8 cellular contexts compared by ENCODE assay signal in genomic region chr19:7595466-7596133, GRCh38. TPM values are rescaled to one million over a fixed set of nuclear protein-coding genes. Genes with fewer than 3 reads are reported as not detected.
DNase-seq lines count a peak whose midpoint lies in the region; ATAC-seq, FAIRE-seq and TF ChIP-seq lines count a peak whose summit lies in the region.

A gene with protein sequence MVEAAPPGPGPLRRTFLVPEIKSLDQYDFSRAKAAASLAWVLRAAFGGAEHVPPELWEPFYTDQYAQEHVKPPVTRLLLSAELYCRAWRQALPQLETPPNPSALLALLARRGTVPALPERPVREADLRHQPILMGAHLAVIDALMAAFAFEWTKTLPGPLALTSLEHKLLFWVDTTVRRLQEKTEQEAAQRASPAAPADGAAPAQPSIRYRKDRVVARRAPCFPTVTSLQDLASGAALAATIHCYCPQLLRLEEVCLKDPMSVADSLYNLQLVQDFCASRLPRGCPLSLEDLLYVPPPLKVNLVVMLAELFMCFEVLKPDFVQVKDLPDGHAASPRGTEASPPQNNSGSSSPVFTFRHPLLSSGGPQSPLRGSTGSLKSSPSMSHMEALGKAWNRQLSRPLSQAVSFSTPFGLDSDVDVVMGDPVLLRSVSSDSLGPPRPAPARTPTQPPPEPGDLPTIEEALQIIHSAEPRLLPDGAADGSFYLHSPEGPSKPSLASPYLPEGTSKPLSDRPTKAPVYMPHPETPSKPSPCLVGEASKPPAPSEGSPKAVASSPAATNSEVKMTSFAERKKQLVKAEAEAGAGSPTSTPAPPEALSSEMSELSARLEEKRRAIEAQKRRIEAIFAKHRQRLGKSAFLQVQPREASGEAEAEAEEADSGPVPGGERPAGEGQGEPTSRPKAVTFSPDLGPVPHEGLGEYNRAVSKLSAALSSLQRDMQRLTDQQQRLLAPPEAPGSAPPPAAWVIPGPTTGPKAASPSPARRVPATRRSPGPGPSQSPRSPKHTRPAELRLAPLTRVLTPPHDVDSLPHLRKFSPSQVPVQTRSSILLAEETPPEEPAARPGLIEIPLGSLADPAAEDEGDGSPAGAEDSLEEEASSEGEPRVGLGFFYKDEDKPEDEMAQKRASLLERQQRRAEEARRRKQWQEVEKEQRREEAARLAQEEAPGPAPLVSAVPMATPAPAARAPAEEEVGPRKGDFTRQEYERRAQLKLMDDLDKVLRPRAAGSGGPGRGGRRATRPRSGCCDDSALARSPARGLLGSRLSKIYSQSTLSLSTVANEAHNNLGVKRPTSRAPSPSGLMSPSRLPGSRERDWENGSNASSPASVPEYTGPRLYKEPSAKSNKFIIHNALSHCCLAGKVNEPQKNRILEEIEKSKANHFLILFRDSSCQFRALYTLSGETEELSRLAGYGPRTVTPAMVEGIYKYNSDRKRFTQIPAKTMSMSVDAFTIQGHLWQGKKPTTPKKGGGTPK (plus strand): TSS chr19:7595863. CDS start chr19:7596003, 140 bp downstream.

- H3K27me3 Mint-ChIP-seq in Calu3 (ENCODE audit: unreplicated experiment) (no peaks in the 10 kb centered on the region), astrocyte (ENCODE audit: low read depth, unreplicated experiment) (peaks cover 27% of the 10 kb centered on the region)

- H3K4me2 ChIP-seq in PC-9: peak within 1 kb of the TSS; percentile 97
- peak within 1 kb of the TSS; percentile 58 for H3K4me2 ChIP-seq in astrocyte (ENCODE audit: low read length)
- H3K4me2 ChIP-seq in keratinocyte (ENCODE audit: control insufficient read depth, extremely low read depth, insufficient read depth, low read depth, low read length): peak within 1 kb of the TSS; percentile 81

- peak; percentile 70 for DNase-seq in Calu3
- peak; percentile 75 for DNase-seq in HuH-7 (ENCODE audit: low spot score)
- peak in 1 of 2 experiments; percentile 71 for DNase-seq in PC-9
- no peak for DNase-seq in astrocyte (ENCODE audit: low read depth)
- DNase-seq in keratinocyte (ENCODE audit: low read depth, low spot score): no peak
- peak; percentile 54 for DNase-seq in stimulated activated CD4-positive, alpha-beta T cell treated with anti-CD3 and anti-CD28 coated beads, Interleukin-4, amount 100 ng/mL, for 1 hour

- H3K9me3 Mint-ChIP-seq in Calu3 (ENCODE audit: low read depth, unreplicated experiment): no peaks in the 10 kb centered on the region
- H3K9me3 Mint-ChIP-seq in astrocyte (ENCODE audit: unreplicated experiment): no peaks in the 10 kb centered on the region

- CTCF ChIA-PET in Calu3 (lab: Charles Lee) (interaction anchor here (0.6 to 4.2 kb wide), 2 partner anchors 27 to 189 kb away, joined by 3 to 26 read pairs; no protein-coding TSS in a partner anchor), PC-9 (lab: Charles Lee) (interaction anchor here (0.5 to 0.6 kb wide), 2 partner anchors 10 to 334 kb away, joined by 3 to 11 read pairs; no protein-coding TSS in a partner anchor)

- no peak for ATAC-seq in HG02571 (IDR thresholded peaks at IDR 0.05; ENCODE audit: unreplicated experiment)
- ATAC-seq in HG03039 (IDR thresholded peaks at IDR 0.05; ENCODE audit: unreplicated experiment): no peak

- peak within 1 kb of the TSS; percentile 72 for H3K4me3 ChIP-seq in PC-9
- H3K4me3 ChIP-seq in astrocyte (ENCODE audit: insufficient read depth, low read depth, low read length): no peak within 1 kb of the TSS
- peak within 1 kb of the TSS; percentile 56 to 70 (median 62) for H3K4me3 ChIP-seq in keratinocyte (ENCODE audit: control insufficient read depth in 2 of 3, extremely low read depth in 1 of 3, insufficient read depth in 2 of 3, low read depth in 1 of 3, low read length in 3 of 3)

- H3K9me2 ChIP-seq in PC-9 (ENCODE audit: insufficient read depth): no peaks in the 10 kb centered on the region

- peaks cover 4% of the 10 kb centered on the region for H3K9me1 ChIP-seq in keratinocyte (ENCODE audit: control insufficient read depth, extremely low read depth, insufficient read depth, low read length)

- no peak within 1 kb of the TSS for H3K27ac ChIP-seq in PC-9
- no peak within 1 kb of the TSS for H3K27ac ChIP-seq in astrocyte (ENCODE audit: low read depth, low read length)
- no peak within 1 kb of the TSS for H3K27ac ChIP-seq in keratinocyte (ENCODE audit: control insufficient read depth, insufficient read depth, low read length)

- H3K4me1 Mint-ChIP-seq in Calu3 (ENCODE audit: low read depth, unreplicated experiment) (peaks cover 15% of the 10 kb centered on the region), astrocyte (ENCODE audit: low read depth, unreplicated experiment) (no peaks in the 10 kb centered on the region)

- H3K36me3 Mint-ChIP-seq in Calu3 (ENCODE audit: insufficient read depth, unreplicated experiment) (peaks cover 15% of the 10 kb centered on the region), astrocyte (ENCODE audit: low read depth, unreplicated experiment) (no peaks in the 10 kb centered on the region)

- TF ChIP-seq CTCF in Calu3 (IDR thresholded peaks at IDR 0.05; ENCODE audit: unreplicated experiment) (no peak), PC-9 (conservative IDR thresholded peaks at IDR 0.05) (no peak), astrocyte (IDR thresholded peaks at IDR 0.05; ENCODE audit: insufficient read depth, low read depth, low read length) (no peak), keratinocyte (optimal IDR thresholded peaks at IDR 0.05 in 1 of 3, IDR thresholded peaks at IDR 0.05 in 1 of 3, conservative IDR thresholded peaks at IDR 0.05 in 1 of 3; ENCODE audit: extremely low read depth in 1 of 3, insufficient read depth in 2 of 3, low read length in 3 of 3) (no peak)

- H3K9ac ChIP-seq in astrocyte (ENCODE audit: low read length): no peak within 1 kb of the TSS
- H3K9ac ChIP-seq in keratinocyte (ENCODE audit: control insufficient read depth, extremely low read depth, insufficient read depth, low read length): peak within 1 kb of the TSS; percentile 73

- no peak for FAIRE-seq in astrocyte (lab: Jason Lieb, UNC)
- FAIRE-seq in keratinocyte (lab: Jason Lieb, UNC): no peak

- H3K4me1 ChIP-seq in PC-9 (replicated peaks; ENCODE audit: insufficient read depth): peaks cover 10% of the 10 kb centered on the region
- H3K4me1 ChIP-seq in astrocyte (ENCODE audit: insufficient read depth, low read length): no peaks in the 10 kb centered on the region
- H3K4me1 ChIP-seq in keratinocyte (ENCODE audit: control insufficient read depth, extremely low read depth, insufficient read depth, low read length): peaks cover 13% of the 10 kb centered on the region

- no peaks in the 10 kb centered on the region for H3K36me3 ChIP-seq in PC-9 (ENCODE audit: low read depth)
- H3K36me3 ChIP-seq in astrocyte (ENCODE audit: insufficient read depth, low read length): no peaks in the 10 kb centered on the region
- H3K36me3 ChIP-seq in keratinocyte (ENCODE audit: control insufficient read depth in 2 of 2, extremely low read depth in 1 of 2, insufficient read depth in 2 of 2, low read length in 2 of 2): peaks cover 0 to 2% of the 10 kb centered on the region in 2 experiments

- H3K4me3 Mint-ChIP-seq in Calu3 (ENCODE audit: low read depth, unreplicated experiment) (peak within 1 kb of the TSS; percentile 82), astrocyte (ENCODE audit: unreplicated experiment) (peak within 1 kb of the TSS; percentile 79)

- H3F3A ChIP-seq in PC-9 (ENCODE audit: insufficient read depth, low read depth): peaks cover 22% of the 10 kb centered on the region

- H3K27me3 ChIP-seq in PC-9 (ENCODE audit: insufficient read depth, low read depth) (no peaks in the 10 kb centered on the region), astrocyte (ENCODE audit: insufficient read depth, low read length) (peaks cover 21% of the 10 kb centered on the region), keratinocyte (ENCODE audit: control insufficient read depth, extremely low read depth, insufficient read depth, low read length) (no peaks in the 10 kb centered on the region)

- peak within 1 kb of the TSS; percentile 2 for H3K27ac Mint-ChIP-seq in Calu3 (ENCODE audit: unreplicated experiment)
- H3K27ac Mint-ChIP-seq in astrocyte (ENCODE audit: unreplicated experiment): no peak within 1 kb of the TSS

- H3K9me3 ChIP-seq in PC-9 (ENCODE audit: insufficient read depth, low read depth): no peaks in the 10 kb centered on the region
- H3K9me3 ChIP-seq in astrocyte (ENCODE audit: insufficient read depth, low read depth, low read length): no peaks in the 10 kb centered on the region
- no peaks in the 10 kb centered on the region for H3K9me3 ChIP-seq in keratinocyte (ENCODE audit: control insufficient read depth, low read depth, low read length)

- intact Hi-C loops in Calu3 (cut with micrococcal nuclease; ENCODE audit: unreplicated experiment): no loop called here
- intact Hi-C loops in PC-9 (cut with micrococcal nuclease; ENCODE audit: unreplicated experiment): no loop called here

- BruUV-seq in Calu3 (replicated peaks; lab: Mats Ljungman, UMichigan): no TSS peak
- no TSS peak for BruUV-seq in PC-9 (replicated peaks; lab: Mats Ljungman, UMichigan)

- dilution Hi-C loops in keratinocyte (cut with MboI; ENCODE audit: extremely low pct_ligation_motif_present, low sequenced_read_pairs): no loop called here

- peaks cover 11% of the 10 kb centered on the region; the same call in 1 of the 2 replicates for H4K20me1 ChIP-seq in PC-9 (ENCODE audit: insufficient read depth)
- no peaks in the 10 kb centered on the region for H4K20me1 ChIP-seq in astrocyte (ENCODE audit: insufficient read depth, low read length)
- peaks cover 8% of the 10 kb centered on the region for H4K20me1 ChIP-seq in keratinocyte (ENCODE audit: control insufficient read depth, extremely low read depth, insufficient read depth, low read length)

- POLR2A ChIA-PET in PC-9 (lab: Charles Lee; ENCODE audit: unreplicated experiment): no interaction called here

- H2AFZ ChIP-seq in PC-9 (peak within 1 kb of the TSS; percentile 71), astrocyte (ENCODE audit: low read depth, low read length) (no peak within 1 kb of the TSS), keratinocyte (ENCODE audit: control insufficient read depth, low read length) (peak within 1 kb of the TSS; percentile 27)

- peaks cover 23% of the 10 kb centered on the region for H3K79me2 ChIP-seq in PC-9 (ENCODE audit: low read depth)
- H3K79me2 ChIP-seq in astrocyte (ENCODE audit: insufficient read depth, low read length): no peaks in the 10 kb centered on the region
- H3K79me2 ChIP-seq in keratinocyte (ENCODE audit: control insufficient read depth, insufficient read depth, low read length): no peaks in the 10 kb centered on the region

RNA-seq across cellular contexts. Expression of the gene that starts here (rescaled TPM):
- 26.0 and 30.3 TPM in 2 replicates for total RNA-seq in Calu3 (2022)
- total RNA-seq in PC-9 (2021): 25.9 and 27.8 TPM in 2 replicates
- 2.8 and 4.1 TPM in 2 replicates for total RNA-seq in astrocyte
- 2.4 to 6.1 TPM (median 5.0 TPM) in 3 replicates for polyA plus RNA-seq in keratinocyte
- 10.7 TPM for polyA plus RNA-seq in keratinocyte (2011; ENCODE audit: low read depth)
- polyA plus RNA-seq in keratinocyte (2011; cell fraction: cytosol; rRNA removed): 1.9 and 4.6 TPM in 2 replicates
- 14.2 and 16.3 TPM in 2 replicates for polyA plus RNA-seq in keratinocyte (2011; cell fraction: nucleus; rRNA removed)
- polyA plus RNA-seq in keratinocyte (2012; ENCODE audit: low replicate concordance): 8.3 and 18.0 TPM in 2 replicates
- 2.4 to 7.1 TPM (median 4.0 TPM) in 3 replicates for polyA minus RNA-seq in keratinocyte
- 9.8 TPM for polyA minus RNA-seq in keratinocyte (2011; cell fraction: cytosol; rRNA and poly(A)+ RNA removed)
- 10.3 and 11.2 TPM in 2 replicates for polyA minus RNA-seq in keratinocyte (2011; cell fraction: nucleus; rRNA and poly(A)+ RNA removed)

Comparison
In these comparisons a context has a peak if more than half of its experiments do, and no peak if none do; other contexts are left out.
1. DNase-seq: peak in Calu3 (single experiment), HuH-7 (single experiment) and stimulated activated CD4-positive, alpha-beta T cell treated with anti-CD3 and anti-CD28 coated beads, Interleukin-4, amount 100 ng/mL, for 1 hour (single experiment); none in astrocyte (single experiment) and keratinocyte (single experiment).
2. Peak in every context shown above with its lines, with median percentiles within 50 percentile points of each other: H3K4me2 ChIP-seq.